Comparison of ENCODE assay signal across 16 cellular contexts in the genomic region with DNA sequence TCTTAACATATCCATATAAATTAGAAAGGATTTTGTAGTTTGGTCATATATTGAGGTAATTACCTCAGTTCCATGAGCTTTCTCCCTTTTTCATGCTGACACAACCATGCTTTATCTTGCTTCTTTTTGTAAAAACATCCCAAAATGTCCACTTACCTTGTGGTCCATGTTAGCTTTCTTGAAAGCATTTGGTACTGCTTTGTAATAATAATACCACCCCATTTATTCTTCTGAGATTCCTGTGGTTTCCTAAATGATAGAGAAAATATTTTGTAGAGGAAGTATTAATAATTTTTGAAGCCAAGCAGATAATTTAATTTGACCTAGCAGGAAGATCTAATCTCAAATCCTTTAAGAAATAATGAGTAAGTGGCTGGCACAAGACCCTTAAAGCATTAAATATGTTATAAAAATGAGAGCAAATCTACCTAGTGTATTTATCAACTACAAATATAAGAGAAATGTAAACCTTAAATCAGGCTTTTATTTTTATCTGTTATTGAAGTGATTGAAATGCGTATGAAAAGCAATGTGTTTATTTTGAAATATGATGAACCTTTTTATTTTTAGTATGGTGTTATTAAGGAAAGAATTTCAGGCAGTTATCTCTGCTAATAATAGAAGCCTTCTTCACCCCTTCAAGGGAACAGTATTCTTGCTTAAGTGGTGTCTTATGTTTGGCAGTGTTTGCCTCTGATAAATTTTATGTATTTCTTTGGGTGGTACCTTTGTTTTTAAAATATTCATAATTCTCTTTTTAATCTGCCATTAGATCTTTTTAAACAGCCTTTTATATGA. TPM values are rescaled to one million over a fixed set of nuclear protein-coding genes. Genes with fewer than 3 reads are reported as not detected.
"Had no signal": no experiment of that assay in that cellular context is flagged by ENCODE, and none has a peak within 500 bp of the region (broad histone marks: within the 10 kb centered on the region; RNA-seq: fewer than 3 reads in every experiment).

No MANE protein-coding gene starts in this region.

- ATAC-seq: activated CD4-positive, alpha-beta T cell treated with anti-CD3 and anti-CD28 coated beads for 36 hours; activated CD8-positive, alpha-beta memory T cell treated with anti-CD3 and anti-CD28 coated beads, Interleukin-2, amount 10 ng/mL, durations not matched to agents 7 days and 5 days; activated naive CD8-positive, alpha-beta T cell treated with anti-CD3 and anti-CD28 coated beads, Interleukin-2, amount 50 U/mL, for 24 hours; effector memory CD8-positive, alpha-beta T cell; natural killer cell; stimulated activated naive CD8-positive, alpha-beta T cell treated with anti-CD3 and anti-CD28 coated beads, Interleukin-15, amount 100 ng/mL, for 72 hours had no signal

- H3K27ac ChIP-seq: suprapubic skin, transverse colon had no signal

- H3K27me3 ChIP-seq: suprapubic skin, transverse colon, uterus had no signal

- H3K4me1 ChIP-seq: suprapubic skin, uterus had no signal

- DNase-seq: activated CD4-positive, alpha-beta memory T cell treated with anti-CD3 and anti-CD28 coated beads for 36 hours; activated CD4-positive, alpha-beta T cell treated with anti-CD3 and anti-CD28 coated beads for 36 hours; activated CD8-positive, alpha-beta memory T cell treated with anti-CD3 and anti-CD28 coated beads, Interleukin-2, amount 10 ng/mL, durations not matched to agents 7 days and 5 days; activated naive CD4-positive, alpha-beta T cell treated with anti-CD3 and anti-CD28 coated beads, Interleukin-2, amount 10 ng/mL, durations not matched to agents 7 days and 5 days; activated naive CD8-positive, alpha-beta T cell treated with anti-CD3 and anti-CD28 coated beads, Interleukin-2, amount 50 U/mL, for 24 hours; anterior cingulate cortex; effector memory CD8-positive, alpha-beta T cell; head of caudate nucleus; natural killer cell; small intestine; stimulated activated CD4-positive, alpha-beta T cell treated with anti-CD3 and anti-CD28 coated beads, Interleukin-4, amount 100 ng/mL, for 1 hour; stimulated activated naive CD8-positive, alpha-beta T cell treated with anti-CD3 and anti-CD28 coated beads, Interleukin-15, amount 100 ng/mL, for 72 hours; transverse colon; uterus had no signal

- H3K9me3 ChIP-seq: uterus had no signal

- H3K36me3 ChIP-seq: suprapubic skin, transverse colon, uterus had no signal

- H3K4me3 ChIP-seq: suprapubic skin, transverse colon, uterus had no signal

RNA-seq across cellular contexts. Expression of gene PRKAA2, which starts 9.2 kb away (rescaled TPM):
- total RNA-seq: activated CD4-positive, alpha-beta memory T cell treated with anti-CD3 and anti-CD28 coated beads for 36 hours; activated CD8-positive, alpha-beta memory T cell treated with anti-CD3 and anti-CD28 coated beads, Interleukin-2, amount 10 ng/mL, durations not matched to agents 7 days and 5 days; activated T-helper 2 cell treated with anti-CD3 and anti-CD28 coated beads, Interferon-gamma antibody, Interleukin-2, Interleukin-4, amounts not matched to agents 10 μg/mL and 5 μg/mL and 100 μg/mL, durations not matched to agents 14 hours and 24 hours and 36 hours; natural killer cell had no signal
